1 cellular context compared by ENCODE assay signal in the genomic region with DNA sequence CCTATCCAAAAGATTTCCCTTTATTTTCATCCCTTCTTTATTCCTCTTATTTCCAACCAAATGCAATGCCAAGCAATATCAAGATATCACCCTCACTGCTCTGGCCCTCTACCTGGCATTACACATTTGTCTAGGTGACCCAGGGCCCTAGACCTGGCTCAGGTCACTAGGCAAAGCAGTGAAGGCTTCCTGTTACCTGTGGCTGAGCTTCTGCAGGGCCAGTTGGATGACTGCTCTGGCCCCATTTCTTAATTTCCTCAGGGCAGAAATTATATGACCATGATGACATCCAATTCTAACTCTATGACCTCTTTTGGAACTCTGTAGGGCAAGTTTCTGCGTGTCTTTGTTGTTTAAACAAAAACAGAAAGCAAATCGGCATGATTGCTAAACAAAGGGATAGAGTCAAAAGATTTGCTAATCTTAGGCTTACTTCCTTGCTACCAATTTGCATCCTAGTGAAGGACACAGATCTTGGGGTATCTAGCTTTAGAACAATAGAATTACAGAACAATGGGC.
TF ChIP-seq lines count a peak whose summit lies in the region.

No MANE protein-coding gene starts in this region.

TF ChIP-seq in GM23338, 12 proteins besides CTCF, POLR2A, EP300 and RAD21 (continued from another document):
- TF ChIP-seq, protein P1, sequence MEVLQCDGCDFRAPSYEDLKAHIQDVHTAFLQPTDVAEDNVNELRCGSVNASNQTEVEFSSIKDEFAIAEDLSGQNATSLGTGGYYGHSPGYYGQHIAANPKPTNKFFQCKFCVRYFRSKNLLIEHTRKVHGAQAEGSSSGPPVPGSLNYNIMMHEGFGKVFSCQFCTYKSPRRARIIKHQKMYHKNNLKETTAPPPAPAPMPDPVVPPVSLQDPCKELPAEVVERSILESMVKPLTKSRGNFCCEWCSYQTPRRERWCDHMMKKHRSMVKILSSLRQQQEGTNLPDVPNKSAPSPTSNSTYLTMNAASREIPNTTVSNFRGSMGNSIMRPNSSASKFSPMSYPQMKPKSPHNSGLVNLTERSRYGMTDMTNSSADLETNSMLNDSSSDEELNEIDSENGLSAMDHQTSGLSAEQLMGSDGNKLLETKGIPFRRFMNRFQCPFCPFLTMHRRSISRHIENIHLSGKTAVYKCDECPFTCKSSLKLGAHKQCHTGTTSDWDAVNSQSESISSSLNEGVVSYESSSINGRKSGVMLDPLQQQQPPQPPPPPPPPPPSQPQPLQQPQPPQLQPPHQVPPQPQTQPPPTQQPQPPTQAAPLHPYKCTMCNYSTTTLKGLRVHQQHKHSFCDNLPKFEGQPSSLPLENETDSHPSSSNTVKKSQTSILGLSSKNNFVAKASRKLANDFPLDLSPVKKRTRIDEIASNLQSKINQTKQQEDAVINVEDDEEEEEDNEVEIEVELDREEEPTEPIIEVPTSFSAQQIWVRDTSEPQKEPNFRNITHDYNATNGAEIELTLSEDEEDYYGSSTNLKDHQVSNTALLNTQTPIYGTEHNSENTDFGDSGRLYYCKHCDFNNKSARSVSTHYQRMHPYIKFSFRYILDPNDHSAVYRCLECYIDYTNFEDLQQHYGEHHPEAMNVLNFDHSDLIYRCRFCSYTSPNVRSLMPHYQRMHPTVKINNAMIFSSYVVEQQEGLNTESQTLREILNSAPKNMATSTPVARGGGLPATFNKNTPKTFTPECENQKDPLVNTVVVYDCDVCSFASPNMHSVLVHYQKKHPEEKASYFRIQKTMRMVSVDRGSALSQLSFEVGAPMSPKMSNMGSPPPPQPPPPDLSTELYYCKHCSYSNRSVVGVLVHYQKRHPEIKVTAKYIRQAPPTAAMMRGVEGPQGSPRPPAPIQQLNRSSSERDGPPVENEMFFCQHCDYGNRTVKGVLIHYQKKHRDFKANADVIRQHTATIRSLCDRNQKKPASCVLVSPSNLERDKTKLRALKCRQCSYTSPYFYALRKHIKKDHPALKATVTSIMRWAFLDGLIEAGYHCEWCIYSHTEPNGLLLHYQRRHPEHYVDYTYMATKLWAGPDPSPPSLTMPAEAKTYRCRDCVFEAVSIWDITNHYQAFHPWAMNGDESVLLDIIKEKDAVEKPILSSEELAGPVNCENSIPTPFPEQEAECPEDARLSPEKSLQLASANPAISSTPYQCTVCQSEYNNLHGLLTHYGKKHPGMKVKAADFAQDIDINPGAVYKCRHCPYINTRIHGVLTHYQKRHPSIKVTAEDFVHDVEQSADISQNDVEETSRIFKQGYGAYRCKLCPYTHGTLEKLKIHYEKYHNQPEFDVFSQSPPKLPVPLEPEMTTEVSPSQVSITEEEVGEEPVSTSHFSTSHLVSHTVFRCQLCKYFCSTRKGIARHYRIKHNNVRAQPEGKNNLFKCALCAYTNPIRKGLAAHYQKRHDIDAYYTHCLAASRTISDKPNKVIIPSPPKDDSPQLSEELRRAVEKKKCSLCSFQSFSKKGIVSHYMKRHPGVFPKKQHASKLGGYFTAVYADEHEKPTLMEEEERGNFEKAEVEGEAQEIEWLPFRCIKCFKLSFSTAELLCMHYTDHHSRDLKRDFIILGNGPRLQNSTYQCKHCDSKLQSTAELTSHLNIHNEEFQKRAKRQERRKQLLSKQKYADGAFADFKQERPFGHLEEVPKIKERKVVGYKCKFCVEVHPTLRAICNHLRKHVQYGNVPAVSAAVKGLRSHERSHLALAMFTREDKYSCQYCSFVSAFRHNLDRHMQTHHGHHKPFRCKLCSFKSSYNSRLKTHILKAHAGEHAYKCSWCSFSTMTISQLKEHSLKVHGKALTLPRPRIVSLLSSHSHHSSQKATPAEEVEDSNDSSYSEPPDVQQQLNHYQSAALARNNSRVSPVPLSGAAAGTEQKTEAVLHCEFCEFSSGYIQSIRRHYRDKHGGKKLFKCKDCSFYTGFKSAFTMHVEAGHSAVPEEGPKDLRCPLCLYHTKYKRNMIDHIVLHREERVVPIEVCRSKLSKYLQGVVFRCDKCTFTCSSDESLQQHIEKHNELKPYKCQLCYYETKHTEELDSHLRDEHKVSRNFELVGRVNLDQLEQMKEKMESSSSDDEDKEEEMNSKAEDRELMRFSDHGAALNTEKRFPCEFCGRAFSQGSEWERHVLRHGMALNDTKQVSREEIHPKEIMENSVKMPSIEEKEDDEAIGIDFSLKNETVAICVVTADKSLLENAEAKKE (CRISPR knock-in tag; IDR thresholded peaks at IDR 0.05): no peak
- TF ChIP-seq EZH2phosphoT487 (IDR thresholded peaks at IDR 0.05; ENCODE audit: unreplicated experiment) (no peak), CREB1 (CRISPR knock-in tag; IDR thresholded peaks at IDR 0.05; ENCODE audit: low read depth) (no peak)
